In genomic region chr2:153077311-153077710, GRCh38 we compare ENCODE assay signal across 16 cellular contexts.
"Had no signal": no experiment of that assay in that cellular context is flagged by ENCODE, and none has a peak within 500 bp of the region (broad histone marks: within the 10 kb centered on the region; RNA-seq: fewer than 3 reads in every experiment).

No MANE protein-coding gene starts in this region.

- H3K9me3 ChIP-seq: breast epithelium, pancreas, right lobe of liver, vagina had no signal

- DNase-seq: activated CD4-positive, alpha-beta T cell treated with anti-CD3 and anti-CD28 coated beads for 36 hours; activated CD4-positive, alpha-beta T cell treated with anti-CD3 and anti-CD28 coated beads, Interleukin-2, amount 50 U/mL, for 48 hours; activated gamma-delta T cell; effector CD8-positive, alpha-beta T cell; foreskin fibroblast; naive thymus-derived CD8-positive, alpha-beta T cell; pancreas; right lobe of liver; stimulated activated CD4-positive, alpha-beta T cell treated with anti-CD3 and anti-CD28 coated beads, Interleukin-4, amount 100 ng/mL, for 1 hour; stimulated activated naive CD8-positive, alpha-beta T cell treated with anti-CD3 and anti-CD28 coated beads, Interleukin-15, amount 100 ng/mL, for 72 hours; trophoblast cell had no signal

- ATAC-seq: activated CD4-positive, alpha-beta T cell treated with anti-CD3 and anti-CD28 coated beads for 36 hours; naive thymus-derived CD8-positive, alpha-beta T cell; pancreas; right lobe of liver; stimulated activated naive CD8-positive, alpha-beta T cell treated with anti-CD3 and anti-CD28 coated beads, Interleukin-15, amount 100 ng/mL, for 72 hours had no signal

- H3K36me3 ChIP-seq: breast epithelium, pancreas, right lobe of liver, vagina had no signal

- H3K27ac ChIP-seq: breast epithelium, pancreas, right lobe of liver, vagina had no signal

- H3K4me2 ChIP-seq: smooth muscle cell had no signal

- FAIRE-seq: astrocyte, pancreas, TTC549 had no signal

- H3K27me3 ChIP-seq: breast epithelium, pancreas, right lobe of liver, vagina had no signal

- H3K4me3 ChIP-seq: breast epithelium, pancreas, right lobe of liver, smooth muscle cell, vagina had no signal

- H3K4me1 ChIP-seq: breast epithelium, pancreas, right lobe of liver had no signal
